9 cellular contexts compared by ENCODE assay signal in genomic region chr6:134372603-134373281, GRCh38. TPM values are rescaled to one million over a fixed set of nuclear protein-coding genes. Genes with fewer than 3 reads are reported as not detected.
DNase-seq lines count a peak whose midpoint lies in the region; ATAC-seq and TF ChIP-seq lines count a peak whose summit lies in the region.
"Had no signal": no experiment of that assay in that cellular context is flagged by ENCODE, and none has a peak within 500 bp of the region (broad histone marks: within the 10 kb centered on the region; RNA-seq: fewer than 3 reads in every experiment).

No MANE protein-coding gene starts in this region.

- H3K4me2 ChIP-seq in hepatocyte, result no peak overlapping the region

- 71% methylated on average over 4 of the region's 4 CpGs for WGBS in hepatocyte (ENCODE audit: low lambda C conversion rate, missing lambda C conversion rate)
- WGBS in transverse colon (ENCODE audit: low coverage in 1 of 2), 2 donors, result 41 to 57% methylated on average over 4 of the region's 4 CpGs

- no peak for DNase-seq in T-helper 1 cell
- DNase-seq in activated naive CD8-positive, alpha-beta T cell treated with anti-CD3 and anti-CD28 coated beads, Interleukin-2, amount 10 ng/mL, durations not matched to agents 7 days and 5 days, result no peak
- DNase-seq in hepatocyte (ENCODE audit: low spot score), result peak; percentile 51
- peak; percentile 58 for DNase-seq in transverse colon
- no peak for DNase-seq in NCI-H128 (lab: John Stamatoyannopoulos, UW; ENCODE audit: unreplicated experiment)
- no peak for DNase-seq in DMS153 (lab: John Stamatoyannopoulos, UW)

- H3K4me1 ChIP-seq in hepatocyte (ENCODE audit: insufficient read depth) (no peaks in the 10 kb centered on the region), transverse colon (peaks cover 3 to 32% (median 12%) of the 10 kb centered on the region in 4 donors)
- H3K4me1 ChIP-seq: HAP-1 had no signal

- H3K9me3 ChIP-seq in hepatocyte (ENCODE audit: low read depth) (no peaks in the 10 kb centered on the region), transverse colon (no peaks in the 10 kb centered on the region)
- H3K9me3 ChIP-seq: HAP-1 had no signal

- no peaks in the 10 kb centered on the region for H3K9me2 ChIP-seq in hepatocyte (replicated peaks; ENCODE audit: insufficient read depth)

- H3K4me3 ChIP-seq in hepatocyte, result no peak overlapping the region
- H3K4me3 ChIP-seq in transverse colon, result no peak overlapping the region
- H3K4me3 ChIP-seq: HAP-1 had no signal

- ATAC-seq in activated naive CD8-positive, alpha-beta T cell treated with anti-CD3 and anti-CD28 coated beads, Interleukin-2, amount 10 ng/mL, durations not matched to agents 7 days and 5 days (ENCODE audit: low read depth), result peak; percentile 36
- ATAC-seq in GM19328 (IDR thresholded peaks at IDR 0.05; ENCODE audit: unreplicated experiment), result no peak

- POLR2A ChIA-PET in activated naive CD8-positive, alpha-beta T cell treated with anti-CD3 and anti-CD28 coated beads, Interleukin-2, amount 10 ng/mL, durations not matched to agents 7 days and 5 days (lab: Charles Lee), result interaction anchor here (1.0 to 1.3 kb wide), 2 partner anchors 21 to 196 kb away, joined by 3 to 5 read pairs; no protein-coding TSS in a partner anchor

- no peak for TF ChIP-seq EP300 in transverse colon (IDR thresholded peaks at IDR 0.05; ENCODE audit: low read depth)

- H2AFZ ChIP-seq in hepatocyte, result no peak overlapping the region

- intact Hi-C loops in transverse colon (cut with DNase I; ENCODE audit: low total_unique reads), result no loop called here

- peak overlapping the region; percentile 8 for H3K4me3 Mint-ChIP-seq in T-helper 1 cell treated with Interleukin-12 subunit alpha and Interleukin-12 subunit beta and Interleukin-4 antibody, amounts not matched to agents 30 μg/mL and 1 μg/mL, for 36 hours
- no peak overlapping the region for H3K4me3 Mint-ChIP-seq in activated naive CD8-positive, alpha-beta T cell treated with anti-CD3 and anti-CD28 coated beads, Interleukin-2, amount 10 ng/mL, durations not matched to agents 7 days and 5 days

- H3K27me3 Mint-ChIP-seq in T-helper 1 cell treated with Interleukin-12 subunit alpha and Interleukin-12 subunit beta and Interleukin-4 antibody, amounts not matched to agents 30 μg/mL and 1 μg/mL, for 36 hours (ENCODE audit: low read depth), result no peaks in the 10 kb centered on the region
- no peaks in the 10 kb centered on the region for H3K27me3 Mint-ChIP-seq in activated naive CD8-positive, alpha-beta T cell treated with anti-CD3 and anti-CD28 coated beads, Interleukin-2, amount 10 ng/mL, durations not matched to agents 7 days and 5 days

- H3K27ac Mint-ChIP-seq in T-helper 1 cell treated with Interleukin-12 subunit alpha and Interleukin-12 subunit beta and Interleukin-4 antibody, amounts not matched to agents 30 μg/mL and 1 μg/mL, for 36 hours, result peak overlapping the region; percentile 47
- no peak overlapping the region for H3K27ac Mint-ChIP-seq in activated naive CD8-positive, alpha-beta T cell treated with anti-CD3 and anti-CD28 coated beads, Interleukin-2, amount 10 ng/mL, durations not matched to agents 7 days and 5 days

- no peak for TF ChIP-seq POLR2A in transverse colon (IDR thresholded peaks at IDR 0.05)

- no peaks in the 10 kb centered on the region for H3K79me2 ChIP-seq in hepatocyte

- TF ChIP-seq CTCF in hepatocyte (IDR thresholded peaks at IDR 0.05; ENCODE audit: poor library complexity) (no peak), transverse colon (IDR thresholded peaks at IDR 0.05) (no peak)

- peaks cover 33% of the 10 kb centered on the region for H3K4me1 Mint-ChIP-seq in T-helper 1 cell treated with Interleukin-12 subunit alpha and Interleukin-12 subunit beta and Interleukin-4 antibody, amounts not matched to agents 30 μg/mL and 1 μg/mL, for 36 hours (ENCODE audit: low read depth)
- H3K4me1 Mint-ChIP-seq in activated naive CD8-positive, alpha-beta T cell treated with anti-CD3 and anti-CD28 coated beads, Interleukin-2, amount 10 ng/mL, durations not matched to agents 7 days and 5 days, result peaks cover 19% of the 10 kb centered on the region

- H3K27ac ChIP-seq in hepatocyte, result peak overlapping the region; percentile 65
- peak overlapping the region; percentile 58 to 73 (median 70) for H3K27ac ChIP-seq in transverse colon

- H3K27me3 ChIP-seq in hepatocyte (no peaks in the 10 kb centered on the region), transverse colon (no peaks in the 10 kb centered on the region)

- in situ Hi-C loops in transverse colon (cut with MboI; ENCODE audit: low pct_ligation_motif_present in 1 of 4, low pct_unique_long_range_greater_than_20kb in 1 of 4, low sequenced_read_pairs in 3 of 4), result no loop called here

- H3K36me3 ChIP-seq in hepatocyte (replicated peaks; ENCODE audit: insufficient read depth, low read depth), result no peaks in the 10 kb centered on the region
- no peaks in the 10 kb centered on the region for H3K36me3 ChIP-seq in transverse colon
- H3K36me3 ChIP-seq: HAP-1 had no signal

- H3K36me3 Mint-ChIP-seq in T-helper 1 cell treated with Interleukin-12 subunit alpha and Interleukin-12 subunit beta and Interleukin-4 antibody, amounts not matched to agents 30 μg/mL and 1 μg/mL, for 36 hours (ENCODE audit: low read depth), result peaks cover 1% of the 10 kb centered on the region
- H3K36me3 Mint-ChIP-seq in activated naive CD8-positive, alpha-beta T cell treated with anti-CD3 and anti-CD28 coated beads, Interleukin-2, amount 10 ng/mL, durations not matched to agents 7 days and 5 days, result peaks cover 7% of the 10 kb centered on the region

- no peaks in the 10 kb centered on the region for H3K9me3 Mint-ChIP-seq in T-helper 1 cell treated with Interleukin-12 subunit alpha and Interleukin-12 subunit beta and Interleukin-4 antibody, amounts not matched to agents 30 μg/mL and 1 μg/mL, for 36 hours
- H3K9me3 Mint-ChIP-seq in activated naive CD8-positive, alpha-beta T cell treated with anti-CD3 and anti-CD28 coated beads, Interleukin-2, amount 10 ng/mL, durations not matched to agents 7 days and 5 days, result peaks cover 4% of the 10 kb centered on the region

- no peaks in the 10 kb centered on the region for H4K20me1 ChIP-seq in hepatocyte (ENCODE audit: insufficient read depth, poor library complexity, severe bottlenecking)

RNA-seq across cellular contexts. Expression of gene SGK1, which starts 54.8 kb away (rescaled TPM):
- total RNA-seq in activated naive CD8-positive, alpha-beta T cell treated with anti-CD3 and anti-CD28 coated beads, Interleukin-2, amount 10 ng/mL, durations not matched to agents 7 days and 5 days, result 10 to 100 TPM; 31.5 to 35.1 TPM
- total RNA-seq in hepatocyte (161 and 190 TPM in 2 replicates), transverse colon (1,000 to 10,000 TPM in 2 of 4 donors, 100 to 1,000 TPM in 1, 10 to 100 TPM in 1; 46.2 to 1,239 (median 876) TPM)
- 145 and 156 TPM in 2 replicates for polyA plus RNA-seq in hepatocyte

Comparison
In these comparisons a context has a peak if more than half of its experiments do, and no peak if none do; other contexts are left out.
1. DNase-seq: peak in hepatocyte (single experiment) and transverse colon (single experiment); none in T-helper 1 cell (0 of 5), activated naive CD8-positive, alpha-beta T cell treated with anti-CD3 and anti-CD28 coated beads, Interleukin-2, amount 10 ng/mL, durations not matched to agents 7 days and 5 days (single experiment), NCI-H128 (single experiment) and DMS153 (single experiment).